ENCODE assay signal across 1 cellular context in the genomic region with DNA sequence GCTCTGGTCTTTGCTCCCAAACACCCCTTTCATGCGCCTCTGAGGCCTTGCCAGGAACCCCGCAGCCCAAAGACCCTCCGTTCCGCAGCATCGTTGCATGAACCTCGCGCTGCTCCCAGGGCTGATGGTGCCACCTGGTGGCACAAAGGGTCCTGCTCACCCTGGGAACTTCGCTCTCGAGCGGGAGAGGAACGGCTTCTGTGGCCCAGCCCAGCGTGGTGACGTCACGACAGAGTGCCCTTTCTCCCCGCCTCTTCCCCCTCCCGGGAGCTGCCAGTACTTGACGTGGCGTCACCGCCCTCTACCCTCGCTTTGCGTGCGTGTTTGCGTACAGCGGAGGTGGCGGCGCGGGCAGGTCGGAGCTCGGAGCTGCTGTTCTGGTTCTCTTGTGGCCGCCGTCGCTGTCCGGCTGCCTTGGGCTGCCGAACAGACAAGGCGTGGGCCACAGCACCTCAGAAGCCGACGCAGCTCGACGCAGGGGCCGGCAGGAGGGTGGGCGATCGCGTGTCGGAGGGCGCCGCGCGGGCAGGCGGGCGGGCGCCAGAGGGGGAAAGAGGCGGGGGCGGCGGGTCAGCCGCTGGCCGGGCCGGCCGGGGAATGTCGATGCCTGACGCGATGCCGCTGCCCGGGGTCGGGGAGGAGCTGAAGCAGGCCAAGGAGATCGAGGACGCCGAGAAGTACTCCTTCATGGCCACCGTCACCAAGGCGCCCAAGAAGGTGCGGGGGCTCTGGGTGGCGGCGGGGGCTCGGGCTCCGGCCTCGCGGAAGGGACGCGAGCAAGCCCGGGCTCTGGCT.
TF ChIP-seq lines count a peak whose summit lies in the region.

A gene (plus strand): TSS at position 310 of the 795 bp plus-strand sequence. CDS start 288 bp downstream, at position 598.

TF ChIP-seq in HEK293, 187 proteins besides CTCF, POLR2A, EP300 and RAD21 (continued from another document and continues in another):
- TF ChIP-seq ZFP37 (tag by site-specific recombination; IDR thresholded peaks at IDR 0.05) (peak; percentile 92), SCRT2 (tag by site-specific recombination; IDR thresholded peaks at IDR 0.05) (peak; percentile 32; the same call in 1 of the 2 replicates), OSR2 (tag by site-specific recombination; IDR thresholded peaks at IDR 0.05) (peak; percentile 81), ZNF768 (tag by site-specific recombination; IDR thresholded peaks at IDR 0.05) (no peak), MEIS1 (CRISPR knock-in tag; IDR thresholded peaks at IDR 0.05; ENCODE audit: borderline replicate concordance) (no peak), ZNF140 (tag by site-specific recombination; IDR thresholded peaks at IDR 0.05) (no peak), ZFP41 (tag by site-specific recombination; IDR thresholded peaks at IDR 0.05; ENCODE audit: borderline replicate concordance) (no peak), ZNF792 (tag by site-specific recombination; IDR thresholded peaks at IDR 0.05) (no peak), ZNF621 (tag by site-specific recombination; IDR thresholded peaks at IDR 0.05) (no peak), GLI2 (tag by site-specific recombination; IDR thresholded peaks at IDR 0.05; ENCODE audit: borderline replicate concordance, low read depth) (no peak), ZNF394 (tag by site-specific recombination; IDR thresholded peaks at IDR 0.05; ENCODE audit: borderline replicate concordance) (peak; percentile 79), ZSCAN16 (tag by site-specific recombination; IDR thresholded peaks at IDR 0.05) (no peak), ZNF211 (tag by site-specific recombination; IDR thresholded peaks at IDR 0.05; ENCODE audit: low read depth) (no peak), ZNF404 (tag by site-specific recombination; IDR thresholded peaks at IDR 0.05) (no peak), ZNF837 (tag by site-specific recombination; IDR thresholded peaks at IDR 0.05) (no peak), KLF1 (tag by site-specific recombination; IDR thresholded peaks at IDR 0.05) (peak; percentile 79; the same call in 1 of the 2 replicates), ZNF391 (tag by site-specific recombination; IDR thresholded peaks at IDR 0.05; ENCODE audit: borderline replicate concordance, low read depth) (peak; percentile 93; the same call in 1 of the 2 replicates), ZNF10 (tag by site-specific recombination; IDR thresholded peaks at IDR 0.05) (no peak), ZNF658 (tag by site-specific recombination; IDR thresholded peaks at IDR 0.05) (no peak)
- TF ChIP-seq, protein P1, sequence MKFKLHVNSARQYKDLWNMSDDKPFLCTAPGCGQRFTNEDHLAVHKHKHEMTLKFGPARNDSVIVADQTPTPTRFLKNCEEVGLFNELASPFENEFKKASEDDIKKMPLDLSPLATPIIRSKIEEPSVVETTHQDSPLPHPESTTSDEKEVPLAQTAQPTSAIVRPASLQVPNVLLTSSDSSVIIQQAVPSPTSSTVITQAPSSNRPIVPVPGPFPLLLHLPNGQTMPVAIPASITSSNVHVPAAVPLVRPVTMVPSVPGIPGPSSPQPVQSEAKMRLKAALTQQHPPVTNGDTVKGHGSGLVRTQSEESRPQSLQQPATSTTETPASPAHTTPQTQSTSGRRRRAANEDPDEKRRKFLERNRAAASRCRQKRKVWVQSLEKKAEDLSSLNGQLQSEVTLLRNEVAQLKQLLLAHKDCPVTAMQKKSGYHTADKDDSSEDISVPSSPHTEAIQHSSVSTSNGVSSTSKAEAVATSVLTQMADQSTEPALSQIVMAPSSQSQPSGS (tag by site-specific recombination; IDR thresholded peaks at IDR 0.05; ENCODE audit: low read depth), result peak; percentile 100
- TF ChIP-seq, protein P2, sequence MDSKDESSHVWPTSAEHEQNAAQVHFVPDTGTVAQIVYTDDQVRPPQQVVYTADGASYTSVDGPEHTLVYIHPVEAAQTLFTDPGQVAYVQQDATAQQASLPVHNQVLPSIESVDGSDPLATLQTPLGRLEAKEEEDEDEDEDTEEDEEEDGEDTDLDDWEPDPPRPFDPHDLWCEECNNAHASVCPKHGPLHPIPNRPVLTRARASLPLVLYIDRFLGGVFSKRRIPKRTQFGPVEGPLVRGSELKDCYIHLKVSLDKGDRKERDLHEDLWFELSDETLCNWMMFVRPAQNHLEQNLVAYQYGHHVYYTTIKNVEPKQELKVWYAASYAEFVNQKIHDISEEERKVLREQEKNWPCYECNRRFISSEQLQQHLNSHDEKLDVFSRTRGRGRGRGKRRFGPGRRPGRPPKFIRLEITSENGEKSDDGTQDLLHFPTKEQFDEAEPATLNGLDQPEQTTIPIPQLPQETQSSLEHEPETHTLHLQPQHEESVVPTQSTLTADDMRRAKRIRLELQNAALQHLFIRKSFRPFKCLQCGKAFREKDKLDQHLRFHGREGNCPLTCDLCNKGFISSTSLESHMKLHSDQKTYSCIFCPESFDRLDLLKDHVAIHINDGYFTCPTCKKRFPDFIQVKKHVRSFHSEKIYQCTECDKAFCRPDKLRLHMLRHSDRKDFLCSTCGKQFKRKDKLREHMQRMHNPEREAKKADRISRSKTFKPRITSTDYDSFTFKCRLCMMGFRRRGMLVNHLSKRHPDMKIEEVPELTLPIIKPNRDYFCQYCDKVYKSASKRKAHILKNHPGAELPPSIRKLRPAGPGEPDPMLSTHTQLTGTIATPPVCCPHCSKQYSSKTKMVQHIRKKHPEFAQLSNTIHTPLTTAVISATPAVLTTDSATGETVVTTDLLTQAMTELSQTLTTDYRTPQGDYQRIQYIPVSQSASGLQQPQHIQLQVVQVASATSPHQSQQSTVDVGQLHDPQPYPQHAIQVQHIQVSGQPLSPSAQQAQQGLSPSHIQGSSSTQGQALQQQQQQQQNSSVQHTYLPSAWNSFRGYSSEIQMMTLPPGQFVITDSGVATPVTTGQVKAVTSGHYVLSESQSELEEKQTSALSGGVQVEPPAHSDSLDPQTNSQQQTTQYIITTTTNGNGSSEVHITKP (tag by site-specific recombination; IDR thresholded peaks at IDR 0.05), result peak; percentile 70
- TF ChIP-seq, protein P3, sequence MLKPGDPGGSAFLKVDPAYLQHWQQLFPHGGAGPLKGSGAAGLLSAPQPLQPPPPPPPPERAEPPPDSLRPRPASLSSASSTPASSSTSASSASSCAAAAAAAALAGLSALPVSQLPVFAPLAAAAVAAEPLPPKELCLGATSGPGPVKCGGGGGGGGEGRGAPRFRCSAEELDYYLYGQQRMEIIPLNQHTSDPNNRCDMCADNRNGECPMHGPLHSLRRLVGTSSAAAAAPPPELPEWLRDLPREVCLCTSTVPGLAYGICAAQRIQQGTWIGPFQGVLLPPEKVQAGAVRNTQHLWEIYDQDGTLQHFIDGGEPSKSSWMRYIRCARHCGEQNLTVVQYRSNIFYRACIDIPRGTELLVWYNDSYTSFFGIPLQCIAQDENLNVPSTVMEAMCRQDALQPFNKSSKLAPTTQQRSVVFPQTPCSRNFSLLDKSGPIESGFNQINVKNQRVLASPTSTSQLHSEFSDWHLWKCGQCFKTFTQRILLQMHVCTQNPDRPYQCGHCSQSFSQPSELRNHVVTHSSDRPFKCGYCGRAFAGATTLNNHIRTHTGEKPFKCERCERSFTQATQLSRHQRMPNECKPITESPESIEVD (tag by site-specific recombination; IDR thresholded peaks at IDR 0.05), result no peak
- TF ChIP-seq, protein P4, sequence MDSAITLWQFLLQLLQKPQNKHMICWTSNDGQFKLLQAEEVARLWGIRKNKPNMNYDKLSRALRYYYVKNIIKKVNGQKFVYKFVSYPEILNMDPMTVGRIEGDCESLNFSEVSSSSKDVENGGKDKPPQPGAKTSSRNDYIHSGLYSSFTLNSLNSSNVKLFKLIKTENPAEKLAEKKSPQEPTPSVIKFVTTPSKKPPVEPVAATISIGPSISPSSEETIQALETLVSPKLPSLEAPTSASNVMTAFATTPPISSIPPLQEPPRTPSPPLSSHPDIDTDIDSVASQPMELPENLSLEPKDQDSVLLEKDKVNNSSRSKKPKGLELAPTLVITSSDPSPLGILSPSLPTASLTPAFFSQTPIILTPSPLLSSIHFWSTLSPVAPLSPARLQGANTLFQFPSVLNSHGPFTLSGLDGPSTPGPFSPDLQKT (IDR thresholded peaks at IDR 0.05; ENCODE audit: borderline replicate concordance, low read depth, low read length), result no peak
- TF ChIP-seq, protein P5, sequence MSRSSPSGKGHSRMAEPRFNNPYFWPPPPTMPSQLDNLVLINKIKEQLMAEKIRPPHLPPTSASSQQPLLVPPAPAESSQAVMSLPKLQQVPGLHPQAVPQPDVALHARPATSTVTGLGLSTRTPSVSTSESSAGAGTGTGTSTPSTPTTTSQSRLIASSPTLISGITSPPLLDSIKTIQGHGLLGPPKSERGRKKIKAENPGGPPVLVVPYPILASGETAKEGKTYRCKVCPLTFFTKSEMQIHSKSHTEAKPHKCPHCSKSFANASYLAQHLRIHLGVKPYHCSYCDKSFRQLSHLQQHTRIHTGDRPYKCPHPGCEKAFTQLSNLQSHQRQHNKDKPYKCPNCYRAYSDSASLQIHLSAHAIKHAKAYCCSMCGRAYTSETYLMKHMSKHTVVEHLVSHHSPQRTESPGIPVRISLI (tag by site-specific recombination; IDR thresholded peaks at IDR 0.05), result no peak
- TF ChIP-seq, protein P6, sequence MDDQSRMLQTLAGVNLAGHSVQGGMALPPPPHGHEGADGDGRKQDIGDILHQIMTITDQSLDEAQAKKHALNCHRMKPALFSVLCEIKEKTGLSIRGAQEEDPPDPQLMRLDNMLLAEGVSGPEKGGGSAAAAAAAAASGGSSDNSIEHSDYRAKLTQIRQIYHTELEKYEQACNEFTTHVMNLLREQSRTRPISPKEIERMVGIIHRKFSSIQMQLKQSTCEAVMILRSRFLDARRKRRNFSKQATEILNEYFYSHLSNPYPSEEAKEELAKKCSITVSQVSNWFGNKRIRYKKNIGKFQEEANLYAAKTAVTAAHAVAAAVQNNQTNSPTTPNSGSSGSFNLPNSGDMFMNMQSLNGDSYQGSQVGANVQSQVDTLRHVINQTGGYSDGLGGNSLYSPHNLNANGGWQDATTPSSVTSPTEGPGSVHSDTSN (CRISPR knock-in tag; IDR thresholded peaks at IDR 0.05), result 0 out of 2 replicates have a peak, but pooled peaks have one; percentile 25
- TF ChIP-seq, protein P7, sequence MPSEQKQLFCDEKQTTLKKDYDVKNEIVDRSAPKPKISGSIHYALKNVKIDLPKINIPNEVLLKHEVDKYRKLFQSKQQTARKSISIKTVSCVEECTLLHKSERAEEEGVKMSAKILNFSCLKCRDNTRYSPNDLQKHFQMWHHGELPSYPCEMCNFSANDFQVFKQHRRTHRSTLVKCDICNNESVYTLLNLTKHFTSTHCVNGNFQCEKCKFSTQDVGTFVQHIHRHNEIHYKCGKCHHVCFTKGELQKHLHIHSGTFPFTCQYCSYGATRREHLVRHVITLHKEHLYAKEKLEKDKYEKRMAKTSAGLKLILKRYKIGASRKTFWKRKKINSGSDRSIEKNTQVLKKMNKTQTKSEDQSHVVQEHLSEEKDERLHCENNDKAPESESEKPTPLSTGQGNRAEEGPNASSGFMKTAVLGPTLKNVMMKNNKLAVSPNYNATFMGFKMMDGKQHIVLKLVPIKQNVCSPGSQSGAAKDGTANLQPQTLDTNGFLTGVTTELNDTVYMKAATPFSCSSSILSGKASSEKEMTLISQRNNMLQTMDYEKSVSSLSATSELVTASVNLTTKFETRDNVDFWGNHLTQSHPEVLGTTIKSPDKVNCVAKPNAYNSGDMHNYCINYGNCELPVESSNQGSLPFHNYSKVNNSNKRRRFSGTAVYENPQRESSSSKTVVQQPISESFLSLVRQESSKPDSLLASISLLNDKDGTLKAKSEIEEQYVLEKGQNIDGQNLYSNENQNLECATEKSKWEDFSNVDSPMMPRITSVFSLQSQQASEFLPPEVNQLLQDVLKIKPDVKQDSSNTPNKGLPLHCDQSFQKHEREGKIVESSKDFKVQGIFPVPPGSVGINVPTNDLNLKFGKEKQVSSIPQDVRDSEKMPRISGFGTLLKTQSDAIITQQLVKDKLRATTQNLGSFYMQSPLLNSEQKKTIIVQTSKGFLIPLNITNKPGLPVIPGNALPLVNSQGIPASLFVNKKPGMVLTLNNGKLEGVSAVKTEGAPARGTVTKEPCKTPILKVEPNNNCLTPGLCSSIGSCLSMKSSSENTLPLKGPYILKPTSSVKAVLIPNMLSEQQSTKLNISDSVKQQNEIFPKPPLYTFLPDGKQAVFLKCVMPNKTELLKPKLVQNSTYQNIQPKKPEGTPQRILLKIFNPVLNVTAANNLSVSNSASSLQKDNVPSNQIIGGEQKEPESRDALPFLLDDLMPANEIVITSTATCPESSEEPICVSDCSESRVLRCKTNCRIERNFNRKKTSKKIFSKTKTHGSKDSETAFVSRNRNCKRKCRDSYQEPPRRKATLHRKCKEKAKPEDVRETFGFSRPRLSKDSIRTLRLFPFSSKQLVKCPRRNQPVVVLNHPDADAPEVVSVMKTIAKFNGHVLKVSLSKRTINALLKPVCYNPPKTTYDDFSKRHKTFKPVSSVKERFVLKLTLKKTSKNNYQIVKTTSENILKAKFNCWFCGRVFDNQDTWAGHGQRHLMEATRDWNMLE (tag by site-specific recombination; conservative IDR thresholded peaks at IDR 0.05; ENCODE audit: low read depth), result peak; percentile 38
- TF ChIP-seq, protein P8, sequence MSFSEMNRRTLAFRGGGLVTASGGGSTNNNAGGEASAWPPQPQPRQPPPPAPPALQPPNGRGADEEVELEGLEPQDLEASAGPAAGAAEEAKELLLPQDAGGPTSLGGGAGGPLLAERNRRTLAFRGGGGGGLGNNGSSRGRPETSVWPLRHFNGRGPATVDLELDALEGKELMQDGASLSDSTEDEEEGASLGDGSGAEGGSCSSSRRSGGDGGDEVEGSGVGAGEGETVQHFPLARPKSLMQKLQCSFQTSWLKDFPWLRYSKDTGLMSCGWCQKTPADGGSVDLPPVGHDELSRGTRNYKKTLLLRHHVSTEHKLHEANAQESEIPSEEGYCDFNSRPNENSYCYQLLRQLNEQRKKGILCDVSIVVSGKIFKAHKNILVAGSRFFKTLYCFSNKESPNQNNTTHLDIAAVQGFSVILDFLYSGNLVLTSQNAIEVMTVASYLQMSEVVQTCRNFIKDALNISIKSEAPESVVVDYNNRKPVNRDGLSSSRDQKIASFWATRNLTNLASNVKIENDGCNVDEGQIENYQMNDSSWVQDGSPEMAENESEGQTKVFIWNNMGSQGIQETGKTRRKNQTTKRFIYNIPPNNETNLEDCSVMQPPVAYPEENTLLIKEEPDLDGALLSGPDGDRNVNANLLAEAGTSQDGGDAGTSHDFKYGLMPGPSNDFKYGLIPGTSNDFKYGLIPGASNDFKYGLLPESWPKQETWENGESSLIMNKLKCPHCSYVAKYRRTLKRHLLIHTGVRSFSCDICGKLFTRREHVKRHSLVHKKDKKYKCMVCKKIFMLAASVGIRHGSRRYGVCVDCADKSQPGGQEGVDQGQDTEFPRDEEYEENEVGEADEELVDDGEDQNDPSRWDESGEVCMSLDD (tag by site-specific recombination; IDR thresholded peaks at IDR 0.05), result peak; percentile 91
